ENCODE assay signal across 1 cellular context in genomic region chr7:4781366-4782069, GRCh38.
TF ChIP-seq lines count a peak whose summit lies in the region.

No MANE protein-coding gene starts in this region.

TF ChIP-seq in HepG2, 621 proteins besides CTCF, POLR2A, EP300 and RAD21 (continued from another document):
- TF ChIP-seq RBFOX2 (IDR thresholded peaks at IDR 0.05; ENCODE audit: low read depth, low read length): peak; percentile 57; the same call in 1 of the 2 replicates
- TF ChIP-seq ZNF83 (CRISPR knock-in tag; IDR thresholded peaks at IDR 0.05; ENCODE audit: borderline replicate concordance): no peak
- no peak for TF ChIP-seq ZNF670 (CRISPR knock-in tag; IDR thresholded peaks at IDR 0.05; ENCODE audit: borderline replicate concordance)
TF ChIP-seq in HepG2: peak in this region for 2.
